34 cellular contexts compared by ENCODE assay signal in genomic region chr21:34748862-34749261, GRCh38.
"Had no signal": no experiment of that assay in that cellular context is flagged by ENCODE, and none has a peak within 500 bp of the region (broad histone marks: within the 10 kb centered on the region; RNA-seq: fewer than 3 reads in every experiment).

No MANE protein-coding gene starts in this region.

- H3K36me3 ChIP-seq: MG63 had no signal

- H3K9ac ChIP-seq: KMS-11 had no signal

- H3K27me3 ChIP-seq: MG63 had no signal

- DNase-seq: Karpas-422, Kasumi-1, KG1, MG63, MM.1S, NCI-H1048, NCI-H1092, NCI-H1092 treated with DMSO at 0.1 percent for 48 hours, NCI-H1105, NCI-H1105 treated with DMSO at 0.1 percent for 48 hours, NCI-H1417, NCI-H1417 treated with DMSO at 0.1 percent for 48 hours, NCI-H1436, NCI-H1436 treated with DMSO at 0.1 percent for 48 hours, NCI-H146, NCI-H1694, NCI-H1694 treated with DMSO at 0.1 percent for 48 hours, NCI-H187, NCI-H187 treated with DMSO at 0.1 percent for 48 hours, NCI-H1930, NCI-H2029, NCI-H2029 treated with DMSO at 0.1 percent for 48 hours, NCI-H2081, NCI-H2081 treated with DMSO at 0.1 percent for 48 hours, NCI-H2107, NCI-H2171, NCI-H2171 treated with DMSO at 0.1 percent for 48 hours, NCI-H2227 treated with DMSO at 0.1 percent for 48 hours, NCI-H226, NCI-H345, NCI-H446, NCI-H446 treated with DMSO at 0.1 percent for 48 hours, NCI-H510A had no signal

- H3K27ac ChIP-seq: KMS-11 had no signal

- H3K9me3 ChIP-seq: MG63 had no signal

- H3K4me3 ChIP-seq: MG63 had no signal

- H3K4me2 ChIP-seq: KMS-11 had no signal
